Comparison of ENCODE assay signal across 17 cellular contexts in the genomic region with DNA sequence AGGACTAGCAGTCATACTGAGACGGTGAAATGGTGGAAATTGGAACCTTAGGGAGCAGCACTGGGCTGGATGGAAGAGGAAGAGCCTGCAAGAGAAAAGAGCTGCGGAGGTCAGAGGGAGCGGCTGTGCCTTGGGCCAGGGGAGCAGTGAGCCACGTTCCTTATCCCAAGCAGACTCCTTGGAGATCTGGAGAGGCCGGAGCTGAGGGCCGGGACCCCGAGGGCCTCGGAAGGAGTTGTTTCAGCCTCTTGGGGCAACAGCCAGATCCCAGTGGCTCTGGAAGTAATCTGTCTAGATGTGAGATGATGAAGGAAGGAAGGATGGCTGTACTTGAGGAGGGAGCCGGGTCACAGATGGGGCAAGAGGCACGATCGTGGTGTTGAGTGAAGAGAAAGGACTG. TPM values are rescaled to one million over a fixed set of nuclear protein-coding genes. Genes with fewer than 3 reads are reported as not detected.
DNase-seq lines count a peak whose midpoint lies in the region; ATAC-seq and TF ChIP-seq lines count a peak whose summit lies in the region.
"Had no signal": no experiment of that assay in that cellular context is flagged by ENCODE, and none has a peak within 500 bp of the region (broad histone marks: within the 10 kb centered on the region; RNA-seq: fewer than 3 reads in every experiment).

No MANE protein-coding gene starts in this region.

- H3K4me1 Mint-ChIP-seq in activated CD4-positive, alpha-beta T cell treated with anti-CD3 and anti-CD28 coated beads, Interleukin-2, amount 10 ng/mL, durations not matched to agents 24 days and 14 days: no peaks in the 10 kb centered on the region
- H3K4me1 Mint-ChIP-seq in H9 (peaks cover 3% of the 10 kb centered on the region in 2 experiments; a peak in 3 of 4 replicates), endodermal cell (peaks cover 3% of the 10 kb centered on the region), neural crest cell (peaks cover 14% of the 10 kb centered on the region)
- peaks cover 3% of the 10 kb centered on the region for H3K4me1 Mint-ChIP-seq in T-helper 2 cell treated with Interferon-gamma antibody and Interleukin-4, amounts not matched to agents 5 μg/mL and 100 μg/mL, for 36 hours (ENCODE audit: low read depth)

- no peak overlapping the region for H3K9ac ChIP-seq in H9 (ENCODE audit: extremely low read depth, insufficient read length, low read length)
- no peak overlapping the region for H3K9ac ChIP-seq in endodermal cell (ENCODE audit: extremely low read depth, low read length, poor library complexity, severe bottlenecking)
- H3K9ac ChIP-seq: BLaER1 treated with 17β-estradiol and CSF1 and Interleukin-3, amounts not matched to agents 10 nM and 100 nM had no signal

- H3K4me2 ChIP-seq in H9 (ENCODE audit: insufficient read depth, insufficient read length, low read length): no peak overlapping the region
- H3K4me2 ChIP-seq: BLaER1 treated with 17β-estradiol and CSF1 and Interleukin-3, amounts not matched to agents 10 nM and 100 nM had no signal

- H3K79me1 ChIP-seq in H9 (ENCODE audit: insufficient read depth, low read depth, low read length, poor library complexity, severe bottlenecking): peaks cover 3% of the 10 kb centered on the region

- H3K4me3 Mint-ChIP-seq in activated CD4-positive, alpha-beta T cell treated with anti-CD3 and anti-CD28 coated beads, Interleukin-2, amount 10 ng/mL, durations not matched to agents 24 days and 14 days: no peak overlapping the region
- H3K4me3 Mint-ChIP-seq in H9 (no peak overlapping the region), endodermal cell (no peak overlapping the region), neural crest cell (no peak overlapping the region)
- no peak overlapping the region for H3K4me3 Mint-ChIP-seq in T-helper 2 cell treated with Interferon-gamma antibody and Interleukin-4, amounts not matched to agents 5 μg/mL and 100 μg/mL, for 36 hours
- H3K4me3 Mint-ChIP-seq: CD4-positive, alpha-beta T cell; HFFc6 had no signal

- H2AK5ac ChIP-seq in H9 (ENCODE audit: insufficient read length, low read length): no peak overlapping the region

- H3K23me2 ChIP-seq in H9 (ENCODE audit: insufficient read length, low read depth, low read length, poor library complexity, severe bottlenecking): no peaks in the 10 kb centered on the region

- H3T11ph ChIP-seq in H9 (ENCODE audit: low read length): no peak overlapping the region

- no peak for ATAC-seq in GM18520 (IDR thresholded peaks at IDR 0.05; ENCODE audit: unreplicated experiment)
- ATAC-seq: HepG2 had no signal

- no peak overlapping the region for H3K56ac ChIP-seq in H9 (ENCODE audit: insufficient read length, low read depth, low read length)

- WGBS in H9 (ENCODE audit: extremely low coverage, insufficient read length, low lambda C conversion rate): no CpG with 5 or more reads among the region's 11 CpGs
- WGBS in endodermal cell (ENCODE audit: insufficient coverage in 1 of 2, insufficient read length in 1 of 2), 2 experiments: 93 to 94% methylated on average over 11 of the region's 11 CpGs

- no peaks in the 10 kb centered on the region for H3K9me3 Mint-ChIP-seq in activated CD4-positive, alpha-beta T cell treated with anti-CD3 and anti-CD28 coated beads, Interleukin-2, amount 10 ng/mL, durations not matched to agents 24 days and 14 days
- peaks cover 11 to 16% of the 10 kb centered on the region in 2 experiments; a peak in 4 of 5 replicates for H3K9me3 Mint-ChIP-seq in H9
- peaks cover 2% of the 10 kb centered on the region for H3K9me3 Mint-ChIP-seq in endodermal cell
- peaks cover 5% of the 10 kb centered on the region for H3K9me3 Mint-ChIP-seq in neural crest cell
- H3K9me3 Mint-ChIP-seq in T-helper 2 cell treated with Interferon-gamma antibody and Interleukin-4, amounts not matched to agents 5 μg/mL and 100 μg/mL, for 36 hours: no peaks in the 10 kb centered on the region
- H3K9me3 Mint-ChIP-seq: CD4-positive, alpha-beta T cell; HFFc6 had no signal

- H3K4me1 ChIP-seq in H9 (ENCODE audit: insufficient read depth, low read length) (no peaks in the 10 kb centered on the region), endodermal cell (ENCODE audit: control insufficient read depth, insufficient read depth, low read length) (no peaks in the 10 kb centered on the region)
- H3K4me1 ChIP-seq: BLaER1 treated with 17β-estradiol and CSF1 and Interleukin-3, amounts not matched to agents 10 nM and 100 nM had no signal

- no peak overlapping the region; the same call in 1 of the 2 replicates for H3K14ac ChIP-seq in H9 (ENCODE audit: insufficient read depth, low read length)

- no peaks in the 10 kb centered on the region for H3K27me3 ChIP-seq in H9 (ENCODE audit: insufficient read depth, low read length)
- no peaks in the 10 kb centered on the region for H3K27me3 ChIP-seq in endodermal cell (ENCODE audit: control insufficient read depth, insufficient read depth, low read length, poor library complexity, severe bottlenecking)
- H3K27me3 ChIP-seq: BLaER1 treated with 17β-estradiol and CSF1 and Interleukin-3, amounts not matched to agents 10 nM and 100 nM had no signal

- no peaks in the 10 kb centered on the region for H3K27me3 Mint-ChIP-seq in activated CD4-positive, alpha-beta T cell treated with anti-CD3 and anti-CD28 coated beads, Interleukin-2, amount 10 ng/mL, durations not matched to agents 24 days and 14 days
- no peaks in the 10 kb centered on the region; the same call in 1 of the 2 replicates for H3K27me3 Mint-ChIP-seq in H9 (ENCODE audit: low read depth)
- H3K27me3 Mint-ChIP-seq in endodermal cell (ENCODE audit: insufficient read depth): no peaks in the 10 kb centered on the region
- no peaks in the 10 kb centered on the region for H3K27me3 Mint-ChIP-seq in neural crest cell (ENCODE audit: low read depth)
- H3K27me3 Mint-ChIP-seq in T-helper 2 cell treated with Interferon-gamma antibody and Interleukin-4, amounts not matched to agents 5 μg/mL and 100 μg/mL, for 36 hours (ENCODE audit: low read depth): no peaks in the 10 kb centered on the region
- H3K27me3 Mint-ChIP-seq: CD4-positive, alpha-beta T cell had no signal

- H3K27ac ChIP-seq in H9 (ENCODE audit: insufficient read length, low read depth, low read length): no peak overlapping the region
- H3K27ac ChIP-seq in endodermal cell (ENCODE audit: low read depth, low read length): no peak overlapping the region
- H3K27ac ChIP-seq: BLaER1 treated with 17β-estradiol and CSF1 and Interleukin-3, amounts not matched to agents 10 nM and 100 nM had no signal

- no peak overlapping the region for H4K8ac ChIP-seq in H9 (replicated peaks; ENCODE audit: insufficient read length, low read depth, low read length)

- no peak overlapping the region for H4K5ac ChIP-seq in H9 (ENCODE audit: insufficient read length, low read depth, low read length)

- no peak overlapping the region for H3K23ac ChIP-seq in H9 (ENCODE audit: insufficient read length, low read depth, low read length)

- no peaks in the 10 kb centered on the region for H4K20me1 ChIP-seq in H9 (ENCODE audit: control insufficient read depth, insufficient read depth, insufficient read length)

- no peak overlapping the region for H3K18ac ChIP-seq in H9 (ENCODE audit: insufficient read length, low read depth, low read length)

- no peak overlapping the region for H3K4ac ChIP-seq in H9 (ENCODE audit: low read depth, low read length)

- H3K36me3 Mint-ChIP-seq in activated CD4-positive, alpha-beta T cell treated with anti-CD3 and anti-CD28 coated beads, Interleukin-2, amount 10 ng/mL, durations not matched to agents 24 days and 14 days (ENCODE audit: low read depth): peaks cover 15% of the 10 kb centered on the region
- H3K36me3 Mint-ChIP-seq in H9 (ENCODE audit: insufficient read depth in 1 of 3, low read depth in 3 of 3) (peaks cover 22 to 46% (median 37%) of the 10 kb centered on the region in 3 experiments), endodermal cell (ENCODE audit: low read depth) (peaks cover 74% of the 10 kb centered on the region), neural crest cell (ENCODE audit: low read depth) (peaks cover 19% of the 10 kb centered on the region)
- peaks cover 12% of the 10 kb centered on the region for H3K36me3 Mint-ChIP-seq in T-helper 2 cell treated with Interferon-gamma antibody and Interleukin-4, amounts not matched to agents 5 μg/mL and 100 μg/mL, for 36 hours (ENCODE audit: low read depth)

- no peak for TF ChIP-seq CTCF in H9 (conservative IDR thresholded peaks at IDR 0.05)
- TF ChIP-seq CTCF in endodermal cell (conservative IDR thresholded peaks at IDR 0.05): no peak
- TF ChIP-seq CTCF in neural crest cell (conservative IDR thresholded peaks at IDR 0.05): no peak

- H2BK5ac ChIP-seq in H9 (ENCODE audit: insufficient read length, low read length): no peak overlapping the region

- no peak overlapping the region for H2BK120ac ChIP-seq in H9 (ENCODE audit: low read depth, low read length, poor library complexity, severe bottlenecking)

- peaks cover 2% of the 10 kb centered on the region; the same call in 1 of the 2 replicates for H3K79me2 ChIP-seq in H9 (ENCODE audit: insufficient read depth, low read length)

- intact Hi-C loops in activated CD4-positive, alpha-beta T cell treated with anti-CD3 and anti-CD28 coated beads, Interleukin-2, amount 10 ng/mL, durations not matched to agents 24 days and 14 days (cut with micrococcal nuclease): no loop called here

- peaks cover 37% of the 10 kb centered on the region for H3K36me3 ChIP-seq in endodermal cell (ENCODE audit: control insufficient read depth, insufficient read depth, low read length)

- no peak overlapping the region for H3K4me3 ChIP-seq in endodermal cell (ENCODE audit: low read length)
- H3K4me3 ChIP-seq: BLaER1 treated with 17β-estradiol and CSF1 and Interleukin-3, amounts not matched to agents 10 nM and 100 nM had no signal

- H3K9me3 ChIP-seq in H9 (ENCODE audit: control insufficient read depth, low read depth, low read length) (no peaks in the 10 kb centered on the region), endodermal cell (ENCODE audit: control insufficient read depth, low read length) (no peaks in the 10 kb centered on the region)
- H3K9me3 ChIP-seq: BLaER1 treated with 17β-estradiol and CSF1 and Interleukin-3, amounts not matched to agents 10 nM and 100 nM had no signal

- peak; percentile 48 for DNase-seq in activated CD4-positive, alpha-beta T cell treated with anti-CD3 and anti-CD28 coated beads, Interleukin-2, amount 10 ng/mL, durations not matched to agents 24 days and 14 days
- DNase-seq in activated CD4-positive, alpha-beta T cell treated with anti-CD3 and anti-CD28 coated beads, Interleukin-2, amount 50 U/mL, for 4 hours: no peak
- DNase-seq in H9 (no peak), endodermal cell (no peak), neural crest cell (ENCODE audit: low read depth, low spot score) (no peak), NCI-H748 (lab: John Stamatoyannopoulos, UW; ENCODE audit: unreplicated experiment) (no peak)
- DNase-seq in T-helper 2 cell treated with Interferon-gamma antibody and Interleukin-4, amounts not matched to agents 5 μg/mL and 100 μg/mL, for 36 hours (ENCODE audit: low spot score): no peak
- DNase-seq: ACHN; CD4-positive, alpha-beta T cell; DMS153; DMS79 treated with DMSO at 0.1 percent for 48 hours; EL; HCEC 1CT; HFFc6 had no signal

- H4K91ac ChIP-seq in H9 (ENCODE audit: insufficient read length, low read depth, low read length): no peak overlapping the region

- H3K27ac Mint-ChIP-seq in activated CD4-positive, alpha-beta T cell treated with anti-CD3 and anti-CD28 coated beads, Interleukin-2, amount 10 ng/mL, durations not matched to agents 24 days and 14 days: no peak overlapping the region
- H3K27ac Mint-ChIP-seq in H9 (peak overlapping the region; percentile 5 to 32 (median 15); a peak in 4 of 7 replicates), endodermal cell (peak overlapping the region; percentile 1), neural crest cell (ENCODE audit: unreplicated experiment) (peak overlapping the region; percentile 81)
- H3K27ac Mint-ChIP-seq in T-helper 2 cell treated with Interferon-gamma antibody and Interleukin-4, amounts not matched to agents 5 μg/mL and 100 μg/mL, for 36 hours: no peak overlapping the region
- H3K27ac Mint-ChIP-seq: CD4-positive, alpha-beta T cell; HFFc6 had no signal

- H2BK12ac ChIP-seq in H9 (ENCODE audit: insufficient read length, low read depth, low read length): no peak overlapping the region

- no peak overlapping the region for H2AFZ ChIP-seq in H9 (ENCODE audit: low read length)

- no peak overlapping the region for H2BK15ac ChIP-seq in H9 (ENCODE audit: low read depth, low read length)

- H2BK20ac ChIP-seq in H9 (ENCODE audit: low read depth, low read length, poor library complexity, severe bottlenecking): no peak overlapping the region

RNA-seq across cellular contexts. Expression of a gene that starts 16.1 kb away (rescaled TPM):
- 34.6 TPM in 2 replicates for total RNA-seq in activated CD4-positive, alpha-beta T cell treated with anti-CD3 and anti-CD28 coated beads, Interleukin-2, amount 10 ng/mL, durations not matched to agents 24 days and 14 days
- total RNA-seq in H9 (2021) (52.0 and 52.7 TPM in 2 replicates), endodermal cell (100 to 1,000 TPM; 145 to 158 TPM), neural crest cell (61.6 and 65.4 TPM in 2 replicates)
- polyA plus RNA-seq in endodermal cell (2013, experiment 1 of 2): 57.2 TPM
- polyA plus RNA-seq in endodermal cell (2013, experiment 2 of 2): 55.0 TPM

Comparison
In these comparisons a context has a peak if more than half of its experiments do, and no peak if none do; other contexts are left out.
1. H3K27ac Mint-ChIP-seq: peak in H9 (3 of 3), endodermal cell (single experiment) and neural crest cell (single experiment); none in activated CD4-positive, alpha-beta T cell treated with anti-CD3 and anti-CD28 coated beads, Interleukin-2, amount 10 ng/mL, durations not matched to agents 24 days and 14 days (single experiment) and T-helper 2 cell treated with Interferon-gamma antibody and Interleukin-4, amounts not matched to agents 5 μg/mL and 100 μg/mL, for 36 hours (single experiment).